ENCODE assay signal across 1 cellular context in genomic region chr16:82638095-82638798, GRCh38.
TF ChIP-seq lines count a peak whose summit lies in the region.

No MANE protein-coding gene starts in this region.

TF ChIP-seq in GM23338, 12 proteins besides CTCF, POLR2A, EP300 and RAD21:
- TF ChIP-seq REST (IDR thresholded peaks at IDR 0.05; ENCODE audit: unreplicated experiment) = no peak
- no peak for TF ChIP-seq STAT1 (IDR thresholded peaks at IDR 0.05; ENCODE audit: unreplicated experiment)
- no peak for TF ChIP-seq NANOG (IDR thresholded peaks at IDR 0.05; ENCODE audit: borderline replicate concordance)
- TF ChIP-seq ZNF114 (CRISPR knock-in tag; IDR thresholded peaks at IDR 0.05) = no peak
- no peak for TF ChIP-seq JUNB (IDR thresholded peaks at IDR 0.05; ENCODE audit: unreplicated experiment)
- no peak for TF ChIP-seq ZNF331 (CRISPR knock-in tag; IDR thresholded peaks at IDR 0.05; ENCODE audit: low read depth)
- no peak for TF ChIP-seq POLR2AphosphoS5 (IDR thresholded peaks at IDR 0.05; ENCODE audit: low read depth)
- no peak for TF ChIP-seq CREB1 (CRISPR knock-in tag; IDR thresholded peaks at IDR 0.05; ENCODE audit: low read depth)
- TF ChIP-seq EZH2phosphoT487 (IDR thresholded peaks at IDR 0.05; ENCODE audit: unreplicated experiment) = no peak
- TF ChIP-seq ZNF462 (CRISPR knock-in tag; IDR thresholded peaks at IDR 0.05) = no peak
- TF ChIP-seq EZH2 (IDR thresholded peaks at IDR 0.05; ENCODE audit: low read depth, unreplicated experiment) = no peak
- no peak for TF ChIP-seq ETS1 (IDR thresholded peaks at IDR 0.05)
